Comparison of ENCODE assay signal across 1 cellular context in the genomic region with DNA sequence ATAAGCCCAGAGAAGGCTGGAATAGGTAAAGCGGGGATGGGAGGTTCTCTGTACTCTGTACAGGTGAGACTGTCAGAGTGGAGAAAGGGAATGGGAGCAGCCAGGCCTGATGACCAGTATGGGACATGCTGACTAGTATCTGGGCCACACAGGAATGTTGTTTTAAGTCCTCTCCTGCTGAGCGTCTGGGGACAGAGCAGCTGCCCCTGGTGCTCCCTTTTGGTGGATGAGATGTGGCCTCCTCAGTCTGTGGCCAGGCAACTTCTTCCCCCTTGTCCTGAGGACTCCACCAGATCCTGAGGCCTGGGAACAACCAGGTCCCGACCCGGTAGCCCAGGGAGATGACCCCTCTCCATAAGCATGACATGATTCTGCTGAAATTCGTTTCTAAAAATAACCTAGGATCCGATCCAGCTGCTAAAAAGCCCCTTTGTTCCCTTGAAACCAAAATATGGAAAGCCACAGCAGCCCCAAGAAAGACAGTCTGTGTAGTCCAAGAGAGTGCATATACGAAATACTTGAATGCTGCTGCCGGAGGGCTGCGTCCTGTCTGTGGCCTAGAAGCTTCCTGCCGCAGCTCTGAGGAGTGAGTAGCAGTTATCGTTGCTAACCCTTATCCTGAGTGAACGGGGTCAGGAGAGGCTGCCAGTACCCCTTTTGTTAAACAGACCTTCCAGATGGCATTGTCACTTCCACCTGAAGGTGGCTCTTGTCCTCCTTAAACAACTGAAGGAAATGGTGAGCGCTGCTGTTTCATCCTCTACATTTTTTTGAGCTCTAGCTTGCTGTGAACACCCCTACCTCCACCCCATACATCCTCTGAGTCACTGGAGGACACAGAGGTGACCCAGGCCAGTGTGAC.
TF ChIP-seq lines count a peak whose summit lies in the region.

No MANE protein-coding gene starts in this region.

TF ChIP-seq in K562, 482 proteins besides CTCF, POLR2A, EP300 and RAD21 (continued from another document):
- TF ChIP-seq, protein P1, sequence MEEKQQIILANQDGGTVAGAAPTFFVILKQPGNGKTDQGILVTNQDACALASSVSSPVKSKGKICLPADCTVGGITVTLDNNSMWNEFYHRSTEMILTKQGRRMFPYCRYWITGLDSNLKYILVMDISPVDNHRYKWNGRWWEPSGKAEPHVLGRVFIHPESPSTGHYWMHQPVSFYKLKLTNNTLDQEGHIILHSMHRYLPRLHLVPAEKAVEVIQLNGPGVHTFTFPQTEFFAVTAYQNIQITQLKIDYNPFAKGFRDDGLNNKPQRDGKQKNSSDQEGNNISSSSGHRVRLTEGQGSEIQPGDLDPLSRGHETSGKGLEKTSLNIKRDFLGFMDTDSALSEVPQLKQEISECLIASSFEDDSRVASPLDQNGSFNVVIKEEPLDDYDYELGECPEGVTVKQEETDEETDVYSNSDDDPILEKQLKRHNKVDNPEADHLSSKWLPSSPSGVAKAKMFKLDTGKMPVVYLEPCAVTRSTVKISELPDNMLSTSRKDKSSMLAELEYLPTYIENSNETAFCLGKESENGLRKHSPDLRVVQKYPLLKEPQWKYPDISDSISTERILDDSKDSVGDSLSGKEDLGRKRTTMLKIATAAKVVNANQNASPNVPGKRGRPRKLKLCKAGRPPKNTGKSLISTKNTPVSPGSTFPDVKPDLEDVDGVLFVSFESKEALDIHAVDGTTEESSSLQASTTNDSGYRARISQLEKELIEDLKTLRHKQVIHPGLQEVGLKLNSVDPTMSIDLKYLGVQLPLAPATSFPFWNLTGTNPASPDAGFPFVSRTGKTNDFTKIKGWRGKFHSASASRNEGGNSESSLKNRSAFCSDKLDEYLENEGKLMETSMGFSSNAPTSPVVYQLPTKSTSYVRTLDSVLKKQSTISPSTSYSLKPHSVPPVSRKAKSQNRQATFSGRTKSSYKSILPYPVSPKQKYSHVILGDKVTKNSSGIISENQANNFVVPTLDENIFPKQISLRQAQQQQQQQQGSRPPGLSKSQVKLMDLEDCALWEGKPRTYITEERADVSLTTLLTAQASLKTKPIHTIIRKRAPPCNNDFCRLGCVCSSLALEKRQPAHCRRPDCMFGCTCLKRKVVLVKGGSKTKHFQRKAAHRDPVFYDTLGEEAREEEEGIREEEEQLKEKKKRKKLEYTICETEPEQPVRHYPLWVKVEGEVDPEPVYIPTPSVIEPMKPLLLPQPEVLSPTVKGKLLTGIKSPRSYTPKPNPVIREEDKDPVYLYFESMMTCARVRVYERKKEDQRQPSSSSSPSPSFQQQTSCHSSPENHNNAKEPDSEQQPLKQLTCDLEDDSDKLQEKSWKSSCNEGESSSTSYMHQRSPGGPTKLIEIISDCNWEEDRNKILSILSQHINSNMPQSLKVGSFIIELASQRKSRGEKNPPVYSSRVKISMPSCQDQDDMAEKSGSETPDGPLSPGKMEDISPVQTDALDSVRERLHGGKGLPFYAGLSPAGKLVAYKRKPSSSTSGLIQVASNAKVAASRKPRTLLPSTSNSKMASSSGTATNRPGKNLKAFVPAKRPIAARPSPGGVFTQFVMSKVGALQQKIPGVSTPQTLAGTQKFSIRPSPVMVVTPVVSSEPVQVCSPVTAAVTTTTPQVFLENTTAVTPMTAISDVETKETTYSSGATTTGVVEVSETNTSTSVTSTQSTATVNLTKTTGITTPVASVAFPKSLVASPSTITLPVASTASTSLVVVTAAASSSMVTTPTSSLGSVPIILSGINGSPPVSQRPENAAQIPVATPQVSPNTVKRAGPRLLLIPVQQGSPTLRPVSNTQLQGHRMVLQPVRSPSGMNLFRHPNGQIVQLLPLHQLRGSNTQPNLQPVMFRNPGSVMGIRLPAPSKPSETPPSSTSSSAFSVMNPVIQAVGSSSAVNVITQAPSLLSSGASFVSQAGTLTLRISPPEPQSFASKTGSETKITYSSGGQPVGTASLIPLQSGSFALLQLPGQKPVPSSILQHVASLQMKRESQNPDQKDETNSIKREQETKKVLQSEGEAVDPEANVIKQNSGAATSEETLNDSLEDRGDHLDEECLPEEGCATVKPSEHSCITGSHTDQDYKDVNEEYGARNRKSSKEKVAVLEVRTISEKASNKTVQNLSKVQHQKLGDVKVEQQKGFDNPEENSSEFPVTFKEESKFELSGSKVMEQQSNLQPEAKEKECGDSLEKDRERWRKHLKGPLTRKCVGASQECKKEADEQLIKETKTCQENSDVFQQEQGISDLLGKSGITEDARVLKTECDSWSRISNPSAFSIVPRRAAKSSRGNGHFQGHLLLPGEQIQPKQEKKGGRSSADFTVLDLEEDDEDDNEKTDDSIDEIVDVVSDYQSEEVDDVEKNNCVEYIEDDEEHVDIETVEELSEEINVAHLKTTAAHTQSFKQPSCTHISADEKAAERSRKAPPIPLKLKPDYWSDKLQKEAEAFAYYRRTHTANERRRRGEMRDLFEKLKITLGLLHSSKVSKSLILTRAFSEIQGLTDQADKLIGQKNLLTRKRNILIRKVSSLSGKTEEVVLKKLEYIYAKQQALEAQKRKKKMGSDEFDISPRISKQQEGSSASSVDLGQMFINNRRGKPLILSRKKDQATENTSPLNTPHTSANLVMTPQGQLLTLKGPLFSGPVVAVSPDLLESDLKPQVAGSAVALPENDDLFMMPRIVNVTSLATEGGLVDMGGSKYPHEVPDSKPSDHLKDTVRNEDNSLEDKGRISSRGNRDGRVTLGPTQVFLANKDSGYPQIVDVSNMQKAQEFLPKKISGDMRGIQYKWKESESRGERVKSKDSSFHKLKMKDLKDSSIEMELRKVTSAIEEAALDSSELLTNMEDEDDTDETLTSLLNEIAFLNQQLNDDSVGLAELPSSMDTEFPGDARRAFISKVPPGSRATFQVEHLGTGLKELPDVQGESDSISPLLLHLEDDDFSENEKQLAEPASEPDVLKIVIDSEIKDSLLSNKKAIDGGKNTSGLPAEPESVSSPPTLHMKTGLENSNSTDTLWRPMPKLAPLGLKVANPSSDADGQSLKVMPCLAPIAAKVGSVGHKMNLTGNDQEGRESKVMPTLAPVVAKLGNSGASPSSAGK (IDR thresholded peaks at IDR 0.05) = no peak
- peak; percentile 99 for TF ChIP-seq CTBP1 (IDR thresholded peaks at IDR 0.05; ENCODE audit: borderline replicate concordance)
- no peak for TF ChIP-seq FUS (optimal IDR thresholded peaks at IDR 0.05; ENCODE audit: low read depth, low read length)
- TF ChIP-seq RB1 (IDR thresholded peaks at IDR 0.05; ENCODE audit: low read depth) = no peak
- TF ChIP-seq CBX8 (IDR thresholded peaks at IDR 0.05; ENCODE audit: borderline replicate concordance, extremely low read depth, low read depth, low read length, poor library complexity, severe bottlenecking) = no peak
- peak; percentile 40; the same call in 1 of the 2 replicates for TF ChIP-seq ZNF583 (CRISPR knock-in tag; IDR thresholded peaks at IDR 0.05)
- no peak for TF ChIP-seq HNRNPL (IDR thresholded peaks at IDR 0.05; ENCODE audit: low read depth, low read length)
- TF ChIP-seq PRMT5 (CRISPR knock-in tag; IDR thresholded peaks at IDR 0.05) = no peak
- TF ChIP-seq, protein P2, sequence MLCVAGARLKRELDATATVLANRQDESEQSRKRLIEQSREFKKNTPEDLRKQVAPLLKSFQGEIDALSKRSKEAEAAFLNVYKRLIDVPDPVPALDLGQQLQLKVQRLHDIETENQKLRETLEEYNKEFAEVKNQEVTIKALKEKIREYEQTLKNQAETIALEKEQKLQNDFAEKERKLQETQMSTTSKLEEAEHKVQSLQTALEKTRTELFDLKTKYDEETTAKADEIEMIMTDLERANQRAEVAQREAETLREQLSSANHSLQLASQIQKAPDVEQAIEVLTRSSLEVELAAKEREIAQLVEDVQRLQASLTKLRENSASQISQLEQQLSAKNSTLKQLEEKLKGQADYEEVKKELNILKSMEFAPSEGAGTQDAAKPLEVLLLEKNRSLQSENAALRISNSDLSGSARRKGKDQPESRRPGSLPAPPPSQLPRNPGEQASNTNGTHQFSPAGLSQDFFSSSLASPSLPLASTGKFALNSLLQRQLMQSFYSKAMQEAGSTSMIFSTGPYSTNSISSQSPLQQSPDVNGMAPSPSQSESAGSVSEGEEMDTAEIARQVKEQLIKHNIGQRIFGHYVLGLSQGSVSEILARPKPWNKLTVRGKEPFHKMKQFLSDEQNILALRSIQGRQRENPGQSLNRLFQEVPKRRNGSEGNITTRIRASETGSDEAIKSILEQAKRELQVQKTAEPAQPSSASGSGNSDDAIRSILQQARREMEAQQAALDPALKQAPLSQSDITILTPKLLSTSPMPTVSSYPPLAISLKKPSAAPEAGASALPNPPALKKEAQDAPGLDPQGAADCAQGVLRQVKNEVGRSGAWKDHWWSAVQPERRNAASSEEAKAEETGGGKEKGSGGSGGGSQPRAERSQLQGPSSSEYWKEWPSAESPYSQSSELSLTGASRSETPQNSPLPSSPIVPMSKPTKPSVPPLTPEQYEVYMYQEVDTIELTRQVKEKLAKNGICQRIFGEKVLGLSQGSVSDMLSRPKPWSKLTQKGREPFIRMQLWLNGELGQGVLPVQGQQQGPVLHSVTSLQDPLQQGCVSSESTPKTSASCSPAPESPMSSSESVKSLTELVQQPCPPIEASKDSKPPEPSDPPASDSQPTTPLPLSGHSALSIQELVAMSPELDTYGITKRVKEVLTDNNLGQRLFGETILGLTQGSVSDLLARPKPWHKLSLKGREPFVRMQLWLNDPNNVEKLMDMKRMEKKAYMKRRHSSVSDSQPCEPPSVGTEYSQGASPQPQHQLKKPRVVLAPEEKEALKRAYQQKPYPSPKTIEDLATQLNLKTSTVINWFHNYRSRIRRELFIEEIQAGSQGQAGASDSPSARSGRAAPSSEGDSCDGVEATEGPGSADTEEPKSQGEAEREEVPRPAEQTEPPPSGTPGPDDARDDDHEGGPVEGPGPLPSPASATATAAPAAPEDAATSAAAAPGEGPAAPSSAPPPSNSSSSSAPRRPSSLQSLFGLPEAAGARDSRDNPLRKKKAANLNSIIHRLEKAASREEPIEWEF (CRISPR knock-in tag; IDR thresholded peaks at IDR 0.05) = 0 out of 2 replicates have a peak, but pooled peaks have one; percentile 21
- TF ChIP-seq PHB (CRISPR knock-in tag; IDR thresholded peaks at IDR 0.05) = peak; percentile 39; the same call in 1 of the 2 replicates
- TF ChIP-seq, protein P3, sequence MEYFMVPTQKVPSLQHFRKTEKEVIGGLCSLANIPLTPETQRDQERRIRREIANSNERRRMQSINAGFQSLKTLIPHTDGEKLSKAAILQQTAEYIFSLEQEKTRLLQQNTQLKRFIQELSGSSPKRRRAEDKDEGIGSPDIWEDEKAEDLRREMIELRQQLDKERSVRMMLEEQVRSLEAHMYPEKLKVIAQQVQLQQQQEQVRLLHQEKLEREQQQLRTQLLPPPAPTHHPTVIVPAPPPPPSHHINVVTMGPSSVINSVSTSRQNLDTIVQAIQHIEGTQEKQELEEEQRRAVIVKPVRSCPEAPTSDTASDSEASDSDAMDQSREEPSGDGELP (CRISPR knock-in tag; IDR thresholded peaks at IDR 0.05; ENCODE audit: borderline replicate concordance) = peak; percentile 47; the same call in 1 of the 2 replicates
- peak; percentile 62; the same call in 1 of the 2 replicates for TF ChIP-seq TRIM28 (IDR thresholded peaks at IDR 0.05)
